13 cellular contexts compared by ENCODE assay signal in the genomic region with DNA sequence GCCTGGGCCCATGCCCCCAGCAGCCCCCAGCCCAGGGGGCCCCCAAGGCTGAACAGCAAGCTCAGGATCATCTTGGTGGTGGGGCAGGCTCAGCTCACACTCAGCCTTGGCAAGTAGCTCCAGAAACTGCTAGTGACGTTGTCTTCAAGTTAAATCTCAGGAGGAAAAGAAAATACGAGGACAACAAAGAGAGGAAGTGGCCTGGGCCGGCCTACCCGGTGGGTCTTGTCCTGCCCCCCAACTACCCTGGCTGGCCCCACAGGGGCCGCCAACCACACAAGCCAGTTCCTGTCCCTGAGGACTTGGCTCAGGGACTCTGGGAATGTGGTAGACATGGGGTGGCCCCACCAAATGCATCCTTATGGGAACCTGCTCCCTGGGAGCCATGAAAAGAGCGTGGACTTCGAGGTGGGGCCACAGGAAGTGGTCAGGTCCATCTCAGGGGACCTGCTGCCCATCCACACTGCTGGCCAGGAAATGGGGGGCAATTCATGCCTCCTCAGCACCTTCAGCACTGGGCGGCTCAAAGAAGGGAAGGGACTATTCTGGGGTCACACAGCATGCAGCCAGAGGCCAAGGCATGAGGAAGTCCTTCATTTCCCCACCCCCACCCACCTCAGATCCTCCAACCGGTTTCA. TPM values are rescaled to one million over a fixed set of nuclear protein-coding genes. Genes with fewer than 3 reads are reported as not detected.
DNase-seq lines count a peak whose midpoint lies in the region; ATAC-seq and TF ChIP-seq lines count a peak whose summit lies in the region.
"Had no signal": no experiment of that assay in that cellular context is flagged by ENCODE, and none has a peak within 500 bp of the region (broad histone marks: within the 10 kb centered on the region; RNA-seq: fewer than 3 reads in every experiment).

A gene with protein sequence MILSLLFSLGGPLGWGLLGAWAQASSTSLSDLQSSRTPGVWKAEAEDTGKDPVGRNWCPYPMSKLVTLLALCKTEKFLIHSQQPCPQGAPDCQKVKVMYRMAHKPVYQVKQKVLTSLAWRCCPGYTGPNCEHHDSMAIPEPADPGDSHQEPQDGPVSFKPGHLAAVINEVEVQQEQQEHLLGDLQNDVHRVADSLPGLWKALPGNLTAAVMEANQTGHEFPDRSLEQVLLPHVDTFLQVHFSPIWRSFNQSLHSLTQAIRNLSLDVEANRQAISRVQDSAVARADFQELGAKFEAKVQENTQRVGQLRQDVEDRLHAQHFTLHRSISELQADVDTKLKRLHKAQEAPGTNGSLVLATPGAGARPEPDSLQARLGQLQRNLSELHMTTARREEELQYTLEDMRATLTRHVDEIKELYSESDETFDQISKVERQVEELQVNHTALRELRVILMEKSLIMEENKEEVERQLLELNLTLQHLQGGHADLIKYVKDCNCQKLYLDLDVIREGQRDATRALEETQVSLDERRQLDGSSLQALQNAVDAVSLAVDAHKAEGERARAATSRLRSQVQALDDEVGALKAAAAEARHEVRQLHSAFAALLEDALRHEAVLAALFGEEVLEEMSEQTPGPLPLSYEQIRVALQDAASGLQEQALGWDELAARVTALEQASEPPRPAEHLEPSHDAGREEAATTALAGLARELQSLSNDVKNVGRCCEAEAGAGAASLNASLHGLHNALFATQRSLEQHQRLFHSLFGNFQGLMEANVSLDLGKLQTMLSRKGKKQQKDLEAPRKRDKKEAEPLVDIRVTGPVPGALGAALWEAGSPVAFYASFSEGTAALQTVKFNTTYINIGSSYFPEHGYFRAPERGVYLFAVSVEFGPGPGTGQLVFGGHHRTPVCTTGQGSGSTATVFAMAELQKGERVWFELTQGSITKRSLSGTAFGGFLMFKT (minus strand): TSS at position 145 of the 638 bp plus-strand sequence. CDS start 74 bp downstream, at position 71.

- ATAC-seq in heart right ventricle (peak in 6 of 8 donors; percentile 12 to 22 (median 18)), HG02623 (IDR thresholded peaks at IDR 0.05; ENCODE audit: unreplicated experiment) (no peak), HG02870 (IDR thresholded peaks at IDR 0.05; ENCODE audit: unreplicated experiment) (no peak)

- peaks cover 21 to 79% (median 63%) of the 10 kb centered on the region in 9 donors for H3K4me1 ChIP-seq in heart right ventricle
- H3K4me1 ChIP-seq in parathyroid adenoma = no peaks in the 10 kb centered on the region
- H3K4me1 ChIP-seq in CD4-positive, alpha-beta memory T cell (ENCODE audit: insufficient read depth, low read length) = peaks cover 4% of the 10 kb centered on the region

- peaks cover 9% of the 10 kb centered on the region for H3K9me3 Mint-ChIP-seq in activated CD4-positive, alpha-beta T cell treated with anti-CD3 and anti-CD28 coated beads, Interleukin-2, amount 10 ng/mL, durations not matched to agents 7 days and 5 days
- H3K9me3 Mint-ChIP-seq in CD4-positive, alpha-beta memory T cell = peaks cover 0 to 9% (median 7%) of the 10 kb centered on the region in 8 donors

- TF ChIP-seq CTCF in heart right ventricle (IDR thresholded peaks at IDR 0.05) (no peak), parathyroid adenoma (IDR thresholded peaks at IDR 0.05) (no peak)

- H3K4me2 ChIP-seq in parathyroid adenoma (ENCODE audit: low read length) = peak within 1 kb of the TSS; percentile 44

- no peaks in the 10 kb centered on the region for H3K27me3 Mint-ChIP-seq in activated CD4-positive, alpha-beta T cell treated with anti-CD3 and anti-CD28 coated beads, Interleukin-2, amount 10 ng/mL, durations not matched to agents 7 days and 5 days
- no peaks in the 10 kb centered on the region for H3K27me3 Mint-ChIP-seq in CD4-positive, alpha-beta memory T cell

- no peak for DNase-seq in activated CD4-positive, alpha-beta T cell treated with anti-CD3 and anti-CD28 coated beads, Interleukin-2, amount 10 ng/mL, durations not matched to agents 7 days and 5 days
- no peak for DNase-seq in activated CD4-positive, alpha-beta T cell treated with anti-CD3 and anti-CD28 coated beads for 4 hours
- DNase-seq in heart right ventricle (peak; percentile 63 to 67), NCI-H526 treated with DMSO at 0.1 percent for 48 hours (lab: John Stamatoyannopoulos, UW) (no peak)
- DNase-seq in CD4-positive, alpha-beta memory T cell = no peak
- DNase-seq: activated T-cell treated with anti-CD3 and anti-CD28 coated beads, Interleukin-2, amount 50 U/mL, for 1 hour; stimulated activated CD4-positive, alpha-beta T cell treated with anti-CD3 and anti-CD28 coated beads, Interleukin-12 subunit alpha, Interleukin-12 subunit beta, amount 100 ng/mL, for 4 hours; stimulated activated naive CD4-positive, alpha-beta T cell treated with Interleukin-2 at 50 U/mL for 16 hours had no signal

- CTCF ChIA-PET in activated CD4-positive, alpha-beta T cell treated with anti-CD3 and anti-CD28 coated beads, Interleukin-2, amount 10 ng/mL, durations not matched to agents 7 days and 5 days (lab: Charles Lee) = interaction anchor here (0.6 to 4.3 kb wide), 5 partner anchors 9 to 19 kb away, joined by 3 to 23 read pairs (median 4); a partner anchor contains a TSS
- CTCF ChIA-PET in CD4-positive, alpha-beta memory T cell (lab: Charles Lee; ENCODE audit: partially characterized antibody) = interaction anchor here (1.1 to 1.4 kb wide), 2 partner anchors 8 to 12 kb away, joined by 3 to 7 read pairs; no protein-coding TSS in a partner anchor

- H2AFZ ChIP-seq in parathyroid adenoma = no peak within 1 kb of the TSS

- H3K27ac ChIP-seq in heart right ventricle = peak within 1 kb of the TSS; percentile 85 to 97 (median 90)
- peak within 1 kb of the TSS; percentile 67 for H3K27ac ChIP-seq in parathyroid adenoma
- no peak within 1 kb of the TSS for H3K27ac ChIP-seq in CD4-positive, alpha-beta memory T cell (ENCODE audit: low read depth, low read length)
- H3K27ac ChIP-seq: 22Rv1 had no signal

- no peaks in the 10 kb centered on the region for H3K36me3 Mint-ChIP-seq in activated CD4-positive, alpha-beta T cell treated with anti-CD3 and anti-CD28 coated beads, Interleukin-2, amount 10 ng/mL, durations not matched to agents 7 days and 5 days (ENCODE audit: low read depth)
- H3K36me3 Mint-ChIP-seq in CD4-positive, alpha-beta memory T cell = no peaks in the 10 kb centered on the region

- H3K9me3 ChIP-seq in heart right ventricle (peaks cover 0 to 5% (median 0%) of the 10 kb centered on the region in 11 donors), parathyroid adenoma (ENCODE audit: control insufficient read depth, low read length) (no peaks in the 10 kb centered on the region)
- no peaks in the 10 kb centered on the region for H3K9me3 ChIP-seq in CD4-positive, alpha-beta memory T cell (ENCODE audit: control insufficient read depth in 1 of 2, low read length in 2 of 2)

- H3K9ac ChIP-seq in parathyroid adenoma = no peak within 1 kb of the TSS

- H3K27ac Mint-ChIP-seq in activated CD4-positive, alpha-beta T cell treated with anti-CD3 and anti-CD28 coated beads, Interleukin-2, amount 10 ng/mL, durations not matched to agents 7 days and 5 days = peak within 1 kb of the TSS; percentile 71
- peak within 1 kb of the TSS in 1 of 7 donors; percentile 29 for H3K27ac Mint-ChIP-seq in CD4-positive, alpha-beta memory T cell
- H3K27ac Mint-ChIP-seq: T-helper 1 cell treated with Interleukin-12 subunit alpha and Interleukin-12 subunit beta and Interleukin-4 antibody, amounts not matched to agents 30 μg/mL and 1 μg/mL, for 36 hours had no signal

- WGBS in heart right ventricle, 2 donors = 47 to 67% methylated on average over 9 of the region's 9 CpGs

- no peaks in the 10 kb centered on the region for H3K79me2 ChIP-seq in parathyroid adenoma

- H3K4me3 ChIP-seq in heart right ventricle (peak within 1 kb of the TSS; percentile 23 to 68 (median 58)), parathyroid adenoma (ENCODE audit: low read depth, low read length) (peak within 1 kb of the TSS; percentile 34)
- no peak within 1 kb of the TSS for H3K4me3 ChIP-seq in CD4-positive, alpha-beta memory T cell (ENCODE audit: low read length in 2 of 2)

- no peaks in the 10 kb centered on the region for H3K27me3 ChIP-seq in heart right ventricle
- H3K27me3 ChIP-seq in parathyroid adenoma (ENCODE audit: control insufficient read depth, insufficient read depth, low read length) = no peaks in the 10 kb centered on the region
- H3K27me3 ChIP-seq in CD4-positive, alpha-beta memory T cell (ENCODE audit: insufficient read depth, low read length) = no peaks in the 10 kb centered on the region

- POLR2A ChIA-PET in activated CD4-positive, alpha-beta T cell treated with anti-CD3 and anti-CD28 coated beads, Interleukin-2, amount 10 ng/mL, durations not matched to agents 7 days and 5 days (lab: Charles Lee) = no interaction called here
- POLR2A ChIA-PET in CD4-positive, alpha-beta memory T cell (lab: Charles Lee; ENCODE audit: partially characterized antibody) = no interaction called here

- intact Hi-C loops in heart right ventricle (cut with DNase I) = no loop called here
- intact Hi-C loops in CD4-positive, alpha-beta memory T cell (cut with micrococcal nuclease) = no loop called here

- peaks cover 0 to 8% (median 0%) of the 10 kb centered on the region in 9 donors for H3K36me3 ChIP-seq in heart right ventricle
- H3K36me3 ChIP-seq in parathyroid adenoma (ENCODE audit: control insufficient read depth, insufficient read depth, low read length) = no peaks in the 10 kb centered on the region
- H3K36me3 ChIP-seq in CD4-positive, alpha-beta memory T cell (ENCODE audit: insufficient read depth, low read length) = no peaks in the 10 kb centered on the region

- no peak within 1 kb of the TSS for H3K4me3 Mint-ChIP-seq in activated CD4-positive, alpha-beta T cell treated with anti-CD3 and anti-CD28 coated beads, Interleukin-2, amount 10 ng/mL, durations not matched to agents 7 days and 5 days
- no peak within 1 kb of the TSS for H3K4me3 Mint-ChIP-seq in CD4-positive, alpha-beta memory T cell
- H3K4me3 Mint-ChIP-seq: T-helper 1 cell treated with Interleukin-12 subunit alpha and Interleukin-12 subunit beta and Interleukin-4 antibody, amounts not matched to agents 30 μg/mL and 1 μg/mL, for 36 hours had no signal

- peaks cover 3% of the 10 kb centered on the region for H3K4me1 Mint-ChIP-seq in activated CD4-positive, alpha-beta T cell treated with anti-CD3 and anti-CD28 coated beads, Interleukin-2, amount 10 ng/mL, durations not matched to agents 7 days and 5 days
- peaks cover 4 to 5% (median 4%) of the 10 kb centered on the region in 4 donors for H3K4me1 Mint-ChIP-seq in CD4-positive, alpha-beta memory T cell

RNA-seq across cellular contexts. Expression of the gene that starts here (rescaled TPM):
- not detected for total RNA-seq in activated CD4-positive, alpha-beta T cell treated with anti-CD3 and anti-CD28 coated beads, Interleukin-2, amount 10 ng/mL, durations not matched to agents 7 days and 5 days
- total RNA-seq in heart right ventricle = 10 to 100 TPM; 23.4 to 43.2 (median 36.2) TPM
- polyA plus RNA-seq in heart right ventricle = 10 to 100 TPM; 22.5 to 31.7 TPM
- under 1 TPM in 1 of 2 experiments, not detected in 1; 0.20 TPM for total RNA-seq in CD4-positive, alpha-beta memory T cell
- under 1 TPM in 1 of 2 donors, not detected in 1; 0.15 TPM for polyA plus RNA-seq in CD4-positive, alpha-beta memory T cell

Comparison
In these comparisons a context has a peak if more than half of its experiments do, and no peak if none do; other contexts are left out.
1. RNA of the gene that starts here (total RNA-seq): 23.4 to 43.2 TPM in heart right ventricle; 0.20 TPM in CD4-positive, alpha-beta memory T cell and not detected in activated CD4-positive, alpha-beta T cell treated with anti-CD3 and anti-CD28 coated beads, Interleukin-2, amount 10 ng/mL, durations not matched to agents 7 days and 5 days; every median in the first group is over 10 times any median in the second.
2. RNA of the gene that starts here (polyA plus RNA-seq): 22.5 to 31.7 TPM in heart right ventricle; 0.15 TPM in CD4-positive, alpha-beta memory T cell; every median in the first group is over 10 times any median in the second.
3. DNase-seq: peak in heart right ventricle (2 of 2); none in activated CD4-positive, alpha-beta T cell treated with anti-CD3 and anti-CD28 coated beads, Interleukin-2, amount 10 ng/mL, durations not matched to agents 7 days and 5 days (single experiment), activated CD4-positive, alpha-beta T cell treated with anti-CD3 and anti-CD28 coated beads for 4 hours (0 of 2), CD4-positive, alpha-beta memory T cell (0 of 5) and NCI-H526 treated with DMSO at 0.1 percent for 48 hours (single experiment).
4. ATAC-seq: peak in heart right ventricle (6 of 8); none in HG02623 (single experiment) and HG02870 (single experiment).
5. H3K4me3 ChIP-seq: peak in heart right ventricle (10 of 10) and parathyroid adenoma (single experiment); none in CD4-positive, alpha-beta memory T cell (0 of 2).